ENCODE assay signal across 8 cellular contexts in genomic region chr12:79935624-79936040, GRCh38. TPM values are rescaled to one million over a fixed set of nuclear protein-coding genes. Genes with fewer than 3 reads are reported as not detected.
DNase-seq lines count a peak whose midpoint lies in the region; ATAC-seq and TF ChIP-seq lines count a peak whose summit lies in the region.

No MANE protein-coding gene starts in this region.

- no peaks in the 10 kb centered on the region for H3K27me3 ChIP-seq in BLaER1
- H3K27me3 ChIP-seq in endocrine pancreas (ENCODE audit: control insufficient read depth, insufficient read depth, low read length): no peaks in the 10 kb centered on the region
- no peaks in the 10 kb centered on the region for H3K27me3 ChIP-seq in naive thymus-derived CD4-positive, alpha-beta T cell (ENCODE audit: control insufficient read depth in 2 of 2, insufficient read depth in 2 of 2, low read length in 2 of 2)

- ATAC-seq in GM18907 (IDR thresholded peaks at IDR 0.05; ENCODE audit: unreplicated experiment) (peak; percentile 29), HG03097 (IDR thresholded peaks at IDR 0.05; ENCODE audit: low FRiP score, unreplicated experiment) (peak; percentile 10)
- no peak for ATAC-seq in naive thymus-derived CD4-positive, alpha-beta T cell

- H3K27me3 Mint-ChIP-seq in naive thymus-derived CD4-positive, alpha-beta T cell: peaks cover 0 to 2% (median 0%) of the 10 kb centered on the region in 5 donors

- H3K4me1 ChIP-seq in BLaER1: peaks cover 33% of the 10 kb centered on the region
- peaks cover 14% of the 10 kb centered on the region for H3K4me1 ChIP-seq in endocrine pancreas (ENCODE audit: control insufficient read depth, insufficient read depth, low read length)
- peaks cover 6 to 17% of the 10 kb centered on the region in 2 donors for H3K4me1 ChIP-seq in naive thymus-derived CD4-positive, alpha-beta T cell (ENCODE audit: control insufficient read depth in 2 of 2, insufficient read depth in 2 of 2, low read length in 2 of 2)

- peak overlapping the region; percentile 83 for H3K4me2 ChIP-seq in BLaER1

- peaks cover 0 to 4% (median 0%) of the 10 kb centered on the region in 11 donors for H3K9me3 Mint-ChIP-seq in naive thymus-derived CD4-positive, alpha-beta T cell

- H3K36me3 ChIP-seq in BLaER1: peaks cover under 1% of the 10 kb centered on the region; the same call in 1 of the 2 replicates
- no peaks in the 10 kb centered on the region for H3K36me3 ChIP-seq in endocrine pancreas (ENCODE audit: control insufficient read depth, insufficient read depth, low read length)
- peaks cover 0 to 9% (median 0%) of the 10 kb centered on the region in 3 experiments for H3K36me3 ChIP-seq in naive thymus-derived CD4-positive, alpha-beta T cell (ENCODE audit: control insufficient read depth in 2 of 3, insufficient read depth in 3 of 3, low read length in 3 of 3)

- POLR2A ChIA-PET in naive thymus-derived CD4-positive, alpha-beta T cell (lab: Charles Lee): interaction anchor here (0.9 to 1.4 kb wide), 3 partner anchors 11 to 17 kb away, joined by 3 read pairs; no protein-coding TSS in a partner anchor

- H3K4me3 ChIP-seq in BLaER1: peak overlapping the region; percentile 92
- peak overlapping the region; percentile 97 for H3K4me3 ChIP-seq in endocrine pancreas (ENCODE audit: control insufficient read depth, insufficient read depth, low read length)
- H3K4me3 ChIP-seq in naive thymus-derived CD4-positive, alpha-beta T cell (ENCODE audit: low read length): peak overlapping the region; percentile 89

- CTCF ChIA-PET in naive thymus-derived CD4-positive, alpha-beta T cell (lab: Charles Lee): no interaction called here

- H3K4me3 Mint-ChIP-seq in naive thymus-derived CD4-positive, alpha-beta T cell: peak overlapping the region; percentile 88 to 100 (median 94)

- peak overlapping the region; percentile 80 to 99 (median 93) for H3K27ac Mint-ChIP-seq in naive thymus-derived CD4-positive, alpha-beta T cell

- peaks cover 37% of the 10 kb centered on the region for H4K20me1 ChIP-seq in BLaER1

- H3K4me1 Mint-ChIP-seq in naive thymus-derived CD4-positive, alpha-beta T cell: peaks cover 31 to 48% (median 43%) of the 10 kb centered on the region in 7 donors

- intact Hi-C loops in naive thymus-derived CD4-positive, alpha-beta T cell (cut with micrococcal nuclease): loop anchor here (1.0 to 5.0 kb wide), 8 partner anchors 7 to 251 kb away; partner anchors contain the start of gene OTOGL (in 1 of the 2)

- no peak for DNase-seq in naive thymus-derived CD4-positive, alpha-beta T cell
- no peak for DNase-seq in CD1c-positive myeloid dendritic cell (ENCODE audit: extremely low spot score)
- DNase-seq in NK-92 (lab: John Stamatoyannopoulos, UW; ENCODE audit: unreplicated experiment): no peak

- H3K9me3 ChIP-seq in BLaER1 (no peaks in the 10 kb centered on the region), endocrine pancreas (ENCODE audit: control insufficient read depth, low read length) (no peaks in the 10 kb centered on the region)
- no peaks in the 10 kb centered on the region for H3K9me3 ChIP-seq in naive thymus-derived CD4-positive, alpha-beta T cell (ENCODE audit: control insufficient read depth in 2 of 3, low read length in 3 of 3)

- H3K36me3 Mint-ChIP-seq in naive thymus-derived CD4-positive, alpha-beta T cell: peaks cover 0 to 5% (median 0%) of the 10 kb centered on the region in 5 donors

- H3K27ac ChIP-seq in BLaER1: peak overlapping the region; percentile 97
- peak overlapping the region; percentile 85 for H3K27ac ChIP-seq in naive thymus-derived CD4-positive, alpha-beta T cell (ENCODE audit: low read depth, low read length)

- H3K9ac ChIP-seq in BLaER1 (peak overlapping the region; percentile 97), endocrine pancreas (ENCODE audit: control insufficient read depth, insufficient read depth, low read length) (peak overlapping the region; percentile 96)

TF ChIP-seq in PFSK-1, 5 proteins besides CTCF, POLR2A, EP300 and RAD21:
- TF ChIP-seq REST (IDR thresholded peaks at IDR 0.05; ENCODE audit: insufficient read depth in 1 of 2, low read depth in 2 of 2, low read length in 2 of 2): no peak
- no peak; the same call in 1 of the 2 replicates for TF ChIP-seq POLR2AphosphoS5 (IDR thresholded peaks at IDR 0.05; ENCODE audit: low read depth, low read length)
- no peak for TF ChIP-seq FOXP2 (optimal IDR thresholded peaks at IDR 0.05; ENCODE audit: borderline replicate concordance, extremely low read depth, extremely low read length, insufficient read depth)
- TF ChIP-seq TAF1 (IDR thresholded peaks at IDR 0.05; ENCODE audit: borderline replicate concordance, insufficient read depth, low read length): no peak
- peak; percentile 44; the same call in 1 of the 2 replicates for TF ChIP-seq SIN3A (IDR thresholded peaks at IDR 0.05; ENCODE audit: borderline replicate concordance, insufficient read depth, low read length)

RNA-seq across cellular contexts. Expression of gene PPP1R12A, which starts 0.7 kb away (rescaled TPM):
- polyA plus RNA-seq in PFSK-1 (2012; ENCODE audit: insufficient read length, low read depth): 19.5 TPM
- total RNA-seq in naive thymus-derived CD4-positive, alpha-beta T cell: 100 to 1,000 TPM in 3 of 5 experiments, 10 to 100 TPM in 2; 72.7 to 111 (median 103) TPM
- 10 to 100 TPM; 74.4 to 92.8 TPM for polyA plus RNA-seq in naive thymus-derived CD4-positive, alpha-beta T cell
